In genomic region chr10:43380610-43381222, GRCh38 we compare ENCODE assay signal across 14 cellular contexts. TPM values are rescaled to one million over a fixed set of nuclear protein-coding genes. Genes with fewer than 3 reads are reported as not detected.
DNase-seq lines count a peak whose midpoint lies in the region; ATAC-seq, FAIRE-seq and TF ChIP-seq lines count a peak whose summit lies in the region.
"Had no signal": no experiment of that assay in that cellular context is flagged by ENCODE, and none has a peak within 500 bp of the region (broad histone marks: within the 10 kb centered on the region; RNA-seq: fewer than 3 reads in every experiment).

No MANE protein-coding gene starts in this region.

- H3K27me3 ChIP-seq in astrocyte (ENCODE audit: insufficient read depth, low read length) = no peaks in the 10 kb centered on the region
- H3K27me3 ChIP-seq: neutrophil, upper lobe of right lung had no signal

- H3K4me3 Mint-ChIP-seq in IgD-negative memory B cell (no peak overlapping the region), astrocyte (ENCODE audit: unreplicated experiment) (no peak overlapping the region), natural killer cell (no peak overlapping the region)

- H3K27me3 Mint-ChIP-seq in IgD-negative memory B cell (peaks cover 3% of the 10 kb centered on the region), astrocyte (ENCODE audit: low read depth, unreplicated experiment) (peaks cover 5% of the 10 kb centered on the region), natural killer cell (ENCODE audit: low read depth in 2 of 2) (no peaks in the 10 kb centered on the region)

- H4K20me1 ChIP-seq in astrocyte (ENCODE audit: insufficient read depth, low read length) = peaks cover 13% of the 10 kb centered on the region

- H3K27ac ChIP-seq in astrocyte (ENCODE audit: low read depth, low read length) (no peak overlapping the region), substantia nigra (ENCODE audit: low read depth, low read length, poor library complexity, severe bottlenecking) (no peak overlapping the region)
- H3K27ac ChIP-seq: neutrophil, upper lobe of right lung had no signal

- peaks cover 0 to 7% (median 3%) of the 10 kb centered on the region in 3 donors for H3K4me1 Mint-ChIP-seq in IgD-negative memory B cell
- H3K4me1 Mint-ChIP-seq in astrocyte (ENCODE audit: low read depth, unreplicated experiment) = peaks cover 3% of the 10 kb centered on the region
- no peaks in the 10 kb centered on the region for H3K4me1 Mint-ChIP-seq in natural killer cell

- no peaks in the 10 kb centered on the region for H3K36me3 Mint-ChIP-seq in IgD-negative memory B cell
- peaks cover 2% of the 10 kb centered on the region for H3K36me3 Mint-ChIP-seq in astrocyte (ENCODE audit: low read depth, unreplicated experiment)
- H3K36me3 Mint-ChIP-seq in natural killer cell = no peaks in the 10 kb centered on the region

- peaks cover 7% of the 10 kb centered on the region for H3K36me3 ChIP-seq in astrocyte (ENCODE audit: insufficient read depth, low read length)

- TF ChIP-seq CTCF in astrocyte (IDR thresholded peaks at IDR 0.05; ENCODE audit: insufficient read depth, low read depth, low read length) = peak; percentile 34
- no peak for TF ChIP-seq CTCF in natural killer cell (IDR thresholded peaks at IDR 0.05)

- no peak for FAIRE-seq in astrocyte (lab: Jason Lieb, UNC)
- FAIRE-seq: A204.1 had no signal

- intact Hi-C loops in natural killer cell (cut with micrococcal nuclease) = no loop called here

- no peaks in the 10 kb centered on the region for H3K79me2 ChIP-seq in astrocyte (ENCODE audit: insufficient read depth, low read length)

- H3K9me3 ChIP-seq in astrocyte (ENCODE audit: insufficient read depth, low read depth, low read length) = no peaks in the 10 kb centered on the region
- H3K9me3 ChIP-seq: neutrophil, upper lobe of right lung had no signal

- no peak overlapping the region for H3K4me2 ChIP-seq in astrocyte (ENCODE audit: low read length)

- ATAC-seq in natural killer cell (no peak), GM19395 (IDR thresholded peaks at IDR 0.05; ENCODE audit: unreplicated experiment) (no peak)
- ATAC-seq: upper lobe of right lung had no signal

- no peak overlapping the region for H2AFZ ChIP-seq in astrocyte (ENCODE audit: low read depth, low read length)

- no peak overlapping the region for H3K9ac ChIP-seq in astrocyte (ENCODE audit: low read length)

- no peaks in the 10 kb centered on the region for H3K9me3 Mint-ChIP-seq in IgD-negative memory B cell
- H3K9me3 Mint-ChIP-seq in astrocyte (ENCODE audit: unreplicated experiment) = no peaks in the 10 kb centered on the region
- no peaks in the 10 kb centered on the region for H3K9me3 Mint-ChIP-seq in natural killer cell

- H3K27ac Mint-ChIP-seq in IgD-negative memory B cell (peak overlapping the region in 2 of 3 donors; percentile 5 to 18), astrocyte (ENCODE audit: unreplicated experiment) (peak overlapping the region; percentile 92), natural killer cell (peak overlapping the region; percentile 24 to 31)

- no peak overlapping the region for H3K4me3 ChIP-seq in astrocyte (ENCODE audit: insufficient read depth, low read depth, low read length)
- H3K4me3 ChIP-seq: upper lobe of right lung had no signal

- DNase-seq in NCI-H2107 treated with DMSO at 0.1 percent for 48 hours (lab: John Stamatoyannopoulos, UW; ENCODE audit: unreplicated experiment) (peak; percentile 18), NCI-H2107 (lab: John Stamatoyannopoulos, UW) (no peak), astrocyte (ENCODE audit: low read depth) (no peak), natural killer cell (no peak), substantia nigra (lab: John Stamatoyannopoulos, UW) (no peak)
- DNase-seq in stimulated activated CD4-positive, alpha-beta T cell treated with anti-CD3 and anti-CD28 coated beads, Interleukin-1b, Interleukin-23, amount 100 ng/mL, for 48 hours = no peak
- DNase-seq: central memory CD4-positive, alpha-beta T cell; GOT3; NCI-H2171; upper lobe of right lung had no signal

- no peaks in the 10 kb centered on the region for H3K4me1 ChIP-seq in astrocyte (ENCODE audit: insufficient read depth, low read length)
- H3K4me1 ChIP-seq: upper lobe of right lung had no signal

RNA-seq across cellular contexts. Expression of gene FXYD4, which starts 9.3 kb away (rescaled TPM):
- polyA plus RNA-seq in IgD-negative memory B cell = not detected
- not detected in 2 replicates for total RNA-seq in astrocyte
- total RNA-seq in natural killer cell = not detected

RNA-seq across cellular contexts. Expression of gene HNRNPF, which starts 28.3 kb away (rescaled TPM):
- 242 TPM for polyA plus RNA-seq in IgD-negative memory B cell
- total RNA-seq in astrocyte (143 and 151 TPM in 2 replicates), natural killer cell (100 to 1,000 TPM; 122 to 160 (median 125) TPM)

RNA-seq across cellular contexts. Expression of gene ZNF487, which starts 56.2 kb away (rescaled TPM):
- 6.1 TPM for polyA plus RNA-seq in IgD-negative memory B cell
- total RNA-seq in astrocyte = 2.6 and 2.8 TPM in 2 replicates
- total RNA-seq in natural killer cell = 10 to 100 TPM; 19.1 to 30.8 (median 22.8) TPM

Comparison
In these comparisons a context has a peak if more than half of its experiments do, and no peak if none do; other contexts are left out.
1. H3K27ac Mint-ChIP-seq: peak in every context shown above with its lines; median percentile 92 in astrocyte; 28 in natural killer cell; 12 in IgD-negative memory B cell.